ENCODE assay signal across 21 cellular contexts in the genomic region with DNA sequence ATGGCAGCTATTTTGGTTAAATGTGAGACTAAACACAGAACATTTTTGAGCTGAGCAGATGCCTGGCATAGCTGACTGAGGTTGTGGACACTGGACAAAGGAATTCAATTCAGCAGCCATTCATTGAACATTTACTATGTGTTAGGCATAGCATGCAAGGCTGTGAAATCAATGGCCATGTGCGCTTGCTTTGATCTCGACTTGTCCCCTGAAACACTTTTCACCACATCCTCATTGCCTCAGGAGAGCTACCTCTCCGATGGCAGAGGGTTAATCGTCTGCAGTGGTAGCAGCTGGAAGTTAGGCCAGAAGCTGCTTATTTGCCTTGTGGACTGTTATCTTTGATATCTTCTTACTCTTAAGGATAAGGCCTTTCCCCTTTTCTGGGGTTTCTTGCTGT.
DNase-seq lines count a peak whose midpoint lies in the region; ATAC-seq and TF ChIP-seq lines count a peak whose summit lies in the region.
"Had no signal": no experiment of that assay in that cellular context is flagged by ENCODE, and none has a peak within 500 bp of the region (broad histone marks: within the 10 kb centered on the region; RNA-seq: fewer than 3 reads in every experiment).

No MANE protein-coding gene starts in this region.

- no peak overlapping the region for H3K4me3 ChIP-seq in adipocyte (ENCODE audit: low read length)
- no peak overlapping the region for H3K4me3 ChIP-seq in osteoblast (ENCODE audit: insufficient read depth, low read length)
- H3K4me3 ChIP-seq: SJSA1 had no signal

- H3K9ac ChIP-seq in adipocyte (ENCODE audit: low read length), result no peak overlapping the region

- H3K4me1 ChIP-seq in adipocyte (ENCODE audit: control insufficient read depth, insufficient read depth, low read length), result peaks cover 7% of the 10 kb centered on the region
- no peaks in the 10 kb centered on the region for H3K4me1 ChIP-seq in osteoblast (ENCODE audit: insufficient read depth, low read length)
- H3K4me1 ChIP-seq: SJSA1 had no signal

- H3K36me3 Mint-ChIP-seq in glutamatergic neuron (ENCODE audit: unreplicated experiment), result no peaks in the 10 kb centered on the region
- H3K36me3 Mint-ChIP-seq: CD14-positive monocyte had no signal

- H3K9me3 ChIP-seq in adipocyte (ENCODE audit: control insufficient read depth, low read length) (no peaks in the 10 kb centered on the region), osteoblast (ENCODE audit: low read depth, low read length) (no peaks in the 10 kb centered on the region)

- peaks cover 45% of the 10 kb centered on the region for H3K4me1 Mint-ChIP-seq in glutamatergic neuron (ENCODE audit: low read depth, unreplicated experiment)
- H3K4me1 Mint-ChIP-seq: CD14-positive monocyte had no signal

- no peaks in the 10 kb centered on the region for H3K79me2 ChIP-seq in osteoblast (ENCODE audit: insufficient read depth, low read length)

- peak overlapping the region; percentile 56 for H3K27ac Mint-ChIP-seq in glutamatergic neuron (ENCODE audit: unreplicated experiment)

- H3K4me3 Mint-ChIP-seq in glutamatergic neuron (ENCODE audit: unreplicated experiment), result no peak overlapping the region
- H3K4me3 Mint-ChIP-seq: CD14-positive monocyte, IgD-negative memory B cell had no signal

- ATAC-seq in HG02610 (IDR thresholded peaks at IDR 0.05; ENCODE audit: unreplicated experiment), result peak; percentile 46
- no peak for ATAC-seq in HG02840 (IDR thresholded peaks at IDR 0.05; ENCODE audit: low FRiP score, unreplicated experiment)
- ATAC-seq: Right ventricle myocardium inferior had no signal

- peaks cover 4% of the 10 kb centered on the region for H3K9me3 Mint-ChIP-seq in glutamatergic neuron (ENCODE audit: unreplicated experiment)

- H3K36me3 ChIP-seq in adipocyte (ENCODE audit: control insufficient read depth, insufficient read depth, low read length, severe bottlenecking) (no peaks in the 10 kb centered on the region), osteoblast (ENCODE audit: insufficient read depth, low read length) (no peaks in the 10 kb centered on the region)
- H3K36me3 ChIP-seq: SJSA1 had no signal

- H3K27me3 ChIP-seq in adipocyte (replicated peaks; ENCODE audit: control insufficient read depth, insufficient read depth, low read length), result no peaks in the 10 kb centered on the region
- no peaks in the 10 kb centered on the region for H3K27me3 ChIP-seq in osteoblast (ENCODE audit: insufficient read depth, low read length)
- H3K27me3 ChIP-seq: SJSA1 had no signal

- TF ChIP-seq CTCF in glutamatergic neuron (IDR thresholded peaks at IDR 0.05; ENCODE audit: partially characterized antibody, unreplicated experiment), result no peak
- no peak for TF ChIP-seq CTCF in osteoblast (IDR thresholded peaks at IDR 0.05; ENCODE audit: extremely low read depth, low read depth, low read length)

- peaks cover 2% of the 10 kb centered on the region for H3K27me3 Mint-ChIP-seq in glutamatergic neuron (ENCODE audit: unreplicated experiment)
- H3K27me3 Mint-ChIP-seq: IgD-negative memory B cell had no signal

- peaks cover 3% of the 10 kb centered on the region for H4K20me1 ChIP-seq in osteoblast (ENCODE audit: insufficient read depth, low read length)

- DNase-seq in NCI-H2227 (lab: John Stamatoyannopoulos, UW; ENCODE audit: unreplicated experiment) (peak; percentile 21), NCI-H2227 treated with DMSO at 0.1 percent for 48 hours (lab: John Stamatoyannopoulos, UW) (no peak), adipocyte (ENCODE audit: low read depth) (peak; percentile 34), glutamatergic neuron (no peak), osteoblast (ENCODE audit: insufficient read length, low spot score, missing footprints) (no peak), amniotic stem cell (lab: John Stamatoyannopoulos, UW) (no peak)
- DNase-seq: ACHN, AML-193, Karpas-422, NCI-H1694 treated with DMSO at 0.1 percent for 48 hours, NCI-H2081 treated with DMSO at 0.1 percent for 48 hours, NCI-H2171 treated with DMSO at 0.1 percent for 48 hours, NCI-H510A, NCI-H774 had no signal

- H2AFZ ChIP-seq in osteoblast (ENCODE audit: low read length), result no peak overlapping the region

- H3K27ac ChIP-seq in osteoblast (ENCODE audit: low read depth, low read length), result no peak overlapping the region
- H3K27ac ChIP-seq: 22Rv1, SJSA1 had no signal

- no peak overlapping the region for H3K4me2 ChIP-seq in osteoblast (ENCODE audit: insufficient read depth, low read length)

Comparison
In these comparisons a context has a peak if more than half of its experiments do, and no peak if none do; other contexts are left out.
1. DNase-seq: peak in NCI-H2227 (single experiment) and adipocyte (single experiment); none in NCI-H2227 treated with DMSO at 0.1 percent for 48 hours (single experiment), glutamatergic neuron (single experiment), osteoblast (single experiment) and amniotic stem cell (single experiment).